ENCODE assay signal across 9 cellular contexts in the genomic region with DNA sequence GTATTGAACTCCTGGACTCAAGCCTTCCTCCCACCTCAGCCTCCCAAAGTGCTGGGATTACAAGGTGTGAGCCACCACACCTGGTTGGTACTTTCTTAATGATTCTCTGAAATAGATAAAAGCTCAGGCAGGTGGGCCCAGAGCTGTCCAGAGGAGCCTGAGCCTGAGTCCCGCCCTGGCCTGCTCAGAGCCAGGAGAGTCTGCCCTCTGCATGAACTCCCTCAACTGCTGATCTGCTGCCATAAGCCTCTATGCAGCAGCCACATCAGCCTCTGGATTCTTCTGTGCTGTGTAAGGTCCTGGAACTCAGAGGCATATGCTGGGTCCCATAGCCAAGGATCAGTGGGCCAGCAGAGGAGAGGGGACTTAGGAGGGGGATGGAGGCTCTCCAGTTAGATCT. TPM values are rescaled to one million over a fixed set of nuclear protein-coding genes. Genes with fewer than 3 reads are reported as not detected.
A peak's percentile ranks its signal among the peaks of the same experiment; 100 is the strongest.
DNase-seq lines count a peak whose midpoint lies in the region; ATAC-seq and TF ChIP-seq lines count a peak whose summit lies in the region.
"Had no signal": no experiment of that assay in that cellular context is flagged by ENCODE, and none has a peak within 500 bp of the region (broad histone marks: within the 10 kb centered on the region; RNA-seq: fewer than 3 reads in every experiment).

No MANE protein-coding gene starts in this region.

- no peak for TF ChIP-seq EP300 in stomach (IDR thresholded peaks at IDR 0.05)

- H3K27ac Mint-ChIP-seq in HFFc6: no peak overlapping the region

- H3K9me3 Mint-ChIP-seq in HFFc6: no peaks in the 10 kb centered on the region

- H3K9ac ChIP-seq in adipocyte (ENCODE audit: low read length): peak overlapping the region; percentile 27

- no peak overlapping the region for H3K4me3 Mint-ChIP-seq in HFFc6

- DNase-seq in HFFc6 (peak; percentile 31), adipocyte (ENCODE audit: low read depth) (peak; percentile 77), right atrium auricular region (ENCODE audit: low spot score) (peak; percentile 78), stomach (peak; percentile 43), activated gamma-delta T cell treated with Interleukin-2 at 50 U/mL for 16 hours (no peak), hippocampal formation (lab: John Stamatoyannopoulos, UW) (no peak)
- no peak for DNase-seq in stimulated activated CD8-positive, alpha-beta memory T cell treated with anti-CD3 and anti-CD28 coated beads, Interleukin-4, amount 100 ng/mL, for 48 hours
- DNase-seq: stimulated activated CD4-positive, alpha-beta T cell treated with anti-CD3 and anti-CD28 coated beads, Interleukin-1b, Interleukin-23, amount 100 ng/mL, for 48 hours had no signal

- no peaks in the 10 kb centered on the region for H3K9me3 ChIP-seq in adipocyte (ENCODE audit: control insufficient read depth, low read length)
- H3K9me3 ChIP-seq in right atrium auricular region: no peaks in the 10 kb centered on the region
- no peaks in the 10 kb centered on the region for H3K9me3 ChIP-seq in stomach

- WGBS in stomach, 5 donors: 13 to 81% (median 71%) methylated on average over 1 of the region's 1 CpG

- H3K27me3 ChIP-seq in adipocyte (replicated peaks; ENCODE audit: control insufficient read depth, insufficient read depth, low read length): no peaks in the 10 kb centered on the region
- no peaks in the 10 kb centered on the region for H3K27me3 ChIP-seq in right atrium auricular region
- no peaks in the 10 kb centered on the region for H3K27me3 ChIP-seq in stomach

- no peak for ATAC-seq in HG03025 (IDR thresholded peaks at IDR 0.05; ENCODE audit: low FRiP score, unreplicated experiment)

- peaks cover 40% of the 10 kb centered on the region for H3K4me1 Mint-ChIP-seq in HFFc6 (ENCODE audit: low read depth)

- no peak for TF ChIP-seq POLR2A in stomach (IDR thresholded peaks at IDR 0.05)

- intact Hi-C loops in stomach (cut with DNase I; ENCODE audit: low total_unique reads): no loop called here

- H3K27ac ChIP-seq in right atrium auricular region (peak overlapping the region; percentile 91 to 96), stomach (peak overlapping the region; percentile 45 to 97 (median 92))

- H3K4me3 ChIP-seq in adipocyte (ENCODE audit: low read length) (no peak overlapping the region), right atrium auricular region (no peak overlapping the region), stomach (no peak overlapping the region)

- no peaks in the 10 kb centered on the region; the same call in 1 of the 2 replicates for H3K27me3 Mint-ChIP-seq in HFFc6 (ENCODE audit: insufficient read depth)

- H3K36me3 Mint-ChIP-seq in HFFc6 (ENCODE audit: low read depth): no peaks in the 10 kb centered on the region

- H3K4me1 ChIP-seq in adipocyte (ENCODE audit: control insufficient read depth, insufficient read depth, low read length): peaks cover 88% of the 10 kb centered on the region
- H3K4me1 ChIP-seq in right atrium auricular region: peaks cover 0 to 95% of the 10 kb centered on the region in 2 donors
- peaks cover 93 to 100% (median 97%) of the 10 kb centered on the region in 4 donors for H3K4me1 ChIP-seq in stomach

- no peaks in the 10 kb centered on the region for H3K36me3 ChIP-seq in adipocyte (ENCODE audit: control insufficient read depth, insufficient read depth, low read length, severe bottlenecking)
- H3K36me3 ChIP-seq in right atrium auricular region: no peaks in the 10 kb centered on the region
- H3K36me3 ChIP-seq in stomach: no peaks in the 10 kb centered on the region

- TF ChIP-seq CTCF in HFFc6 (IDR thresholded peaks at IDR 0.05) (no peak), right atrium auricular region (IDR thresholded peaks at IDR 0.05) (no peak), stomach (IDR thresholded peaks at IDR 0.05) (no peak)

RNA-seq across cellular contexts. Expression of a gene that starts 23.1 kb away (rescaled TPM):
- 10 to 100 TPM; 27.7 to 32.4 (median 30.0) TPM for total RNA-seq in HFFc6 (2021; fragmentation: NEBNext Ultra II Directional; extraction: Animal tissue kit (Norgen Biotek cat#: 25700))
- total RNA-seq in right atrium auricular region: 100 to 1,000 TPM; 100 to 136 TPM
- total RNA-seq in stomach: 100 to 1,000 TPM in 4 of 5 donors, 10 to 100 TPM in 1; 89.9 to 188 (median 154) TPM
- polyA plus RNA-seq in stomach: 100 to 1,000 TPM; 122 to 176 (median 170) TPM

RNA-seq across cellular contexts. Expression of a gene that starts 34.6 kb away (rescaled TPM):
- total RNA-seq in HFFc6 (2021; fragmentation: NEBNext Ultra II Directional; extraction: Animal tissue kit (Norgen Biotek cat#: 25700)): 10 to 100 TPM; 21.0 to 29.6 (median 25.3) TPM
- total RNA-seq in right atrium auricular region (10 to 100 TPM; 27.2 to 37.0 TPM), stomach (100 to 1,000 TPM in 1 of 5 donors, 10 to 100 TPM in 2, 1 to 10 TPM in 2; 4.3 to 142 (median 19.4) TPM)
- 10 to 100 TPM in 2 of 3 donors, 1 to 10 TPM in 1; 8.4 to 14.7 (median 12.5) TPM for polyA plus RNA-seq in stomach

RNA-seq across cellular contexts. Expression of a gene that starts 34.9 kb away (rescaled TPM):
- 10 to 100 TPM; 40.4 to 46.0 (median 40.7) TPM for total RNA-seq in HFFc6 (2021; fragmentation: NEBNext Ultra II Directional; extraction: Animal tissue kit (Norgen Biotek cat#: 25700))
- 100 to 1,000 TPM; 139 to 163 TPM for total RNA-seq in right atrium auricular region
- total RNA-seq in stomach: 100 to 1,000 TPM in 2 of 5 donors, 10 to 100 TPM in 3; 12.7 to 104 (median 68.8) TPM
- polyA plus RNA-seq in stomach: 100 to 1,000 TPM; 164 to 231 (median 170) TPM

Comparison
In these comparisons a context has a peak if more than half of its experiments do, and no peak if none do; other contexts are left out.
1. DNase-seq: peak in HFFc6 (single experiment), adipocyte (single experiment), right atrium auricular region (single experiment) and stomach (single experiment); none in stimulated activated CD8-positive, alpha-beta memory T cell treated with anti-CD3 and anti-CD28 coated beads, Interleukin-4, amount 100 ng/mL, for 48 hours (single experiment), activated gamma-delta T cell treated with Interleukin-2 at 50 U/mL for 16 hours (single experiment) and hippocampal formation (0 of 2).